9 cellular contexts compared by ENCODE assay signal in genomic region chr7:1925973-1926907, GRCh38.
DNase-seq lines count a peak whose midpoint lies in the region; ATAC-seq, FAIRE-seq and TF ChIP-seq lines count a peak whose summit lies in the region.
"Had no signal": no experiment of that assay in that cellular context is flagged by ENCODE, and none has a peak within 500 bp of the region (broad histone marks: within the 10 kb centered on the region; RNA-seq: fewer than 3 reads in every experiment).

No MANE protein-coding gene starts in this region.

- H4K8ac ChIP-seq in mesenchymal stem cell (ENCODE audit: low read length), result no peak overlapping the region

- H2AK5ac ChIP-seq in mesenchymal stem cell (ENCODE audit: low read length, severe bottlenecking), result no peak overlapping the region

- 78% methylated on average over 14 of the region's 14 CpGs for WGBS in mesenchymal stem cell
- 66 to 82% (median 74%) methylated on average over 14 of the region's 14 CpGs for WGBS in small intestine, 3 donors

- H3K27ac ChIP-seq in CD4-positive, alpha-beta memory T cell (ENCODE audit: low read depth, low read length), result peak overlapping the region; percentile 20
- H3K27ac ChIP-seq in mesenchymal stem cell (ENCODE audit: low read length, poor library complexity, severe bottlenecking) (no peak overlapping the region), small intestine (ENCODE audit: low read depth in 1 of 2, low read length in 1 of 2) (no peak overlapping the region)

- DNase-seq in CD4-positive, alpha-beta memory T cell, result peak; percentile 69 to 82 (median 73)
- DNase-seq in Jurkat, Clone E6-1 (ENCODE audit: low read depth, low spot score), result peak; percentile 92
- peak; percentile 69 for DNase-seq in activated CD4-positive, alpha-beta T cell treated with anti-CD3 and anti-CD28 coated beads, Interleukin-2, amount 10 ng/mL, durations not matched to agents 7 days and 5 days
- DNase-seq in immature natural killer cell (no peak), mesenchymal stem cell (no peak), small intestine (no peak), mucosa of descending colon (no peak)
- DNase-seq: occipital lobe had no signal

- H2BK120ac ChIP-seq in mesenchymal stem cell (ENCODE audit: low read depth, low read length), result no peak overlapping the region

- H3K4me1 ChIP-seq in CD4-positive, alpha-beta memory T cell (ENCODE audit: insufficient read depth, low read length), result peaks cover 68% of the 10 kb centered on the region
- H3K4me1 ChIP-seq in mesenchymal stem cell (ENCODE audit: control insufficient read depth, insufficient read depth, low read depth, low read length) (peaks cover 8% of the 10 kb centered on the region), small intestine (ENCODE audit: control insufficient read depth in 2 of 2, insufficient read depth in 1 of 2, low read depth in 1 of 2, low read length in 1 of 2) (no peaks in the 10 kb centered on the region), mucosa of descending colon (ENCODE audit: low read depth) (peaks cover 8% of the 10 kb centered on the region)

- peak overlapping the region; percentile 50 to 79 (median 62) for H3K4me3 Mint-ChIP-seq in CD4-positive, alpha-beta memory T cell
- peak overlapping the region; percentile 43 for H3K4me3 Mint-ChIP-seq in activated CD4-positive, alpha-beta T cell treated with anti-CD3 and anti-CD28 coated beads, Interleukin-2, amount 10 ng/mL, durations not matched to agents 7 days and 5 days
- peak overlapping the region; percentile 0 to 55 (median 32) for H3K4me3 Mint-ChIP-seq in immature natural killer cell

- H3K36me3 ChIP-seq in CD4-positive, alpha-beta memory T cell (ENCODE audit: insufficient read depth, low read length), result no peaks in the 10 kb centered on the region
- peaks cover 0 to 24% of the 10 kb centered on the region in 2 experiments for H3K36me3 ChIP-seq in mesenchymal stem cell (ENCODE audit: control insufficient read depth in 1 of 2, insufficient read depth in 2 of 2, low read depth in 1 of 2, low read length in 2 of 2)
- H3K36me3 ChIP-seq in small intestine (ENCODE audit: control insufficient read depth in 2 of 2, insufficient read depth in 2 of 2, low read length in 2 of 2), result no peaks in the 10 kb centered on the region
- H3K36me3 ChIP-seq in mucosa of descending colon (ENCODE audit: low read depth), result no peaks in the 10 kb centered on the region

- no peak overlapping the region for H3K18ac ChIP-seq in mesenchymal stem cell (ENCODE audit: low read depth in 1 of 2, low read length in 2 of 2)

- TF ChIP-seq CTCF in mucosa of descending colon (IDR thresholded peaks at IDR 0.05), result no peak

- H2BK15ac ChIP-seq in mesenchymal stem cell (ENCODE audit: low read depth, poor library complexity, severe bottlenecking), result no peak overlapping the region

- H3K14ac ChIP-seq in mesenchymal stem cell (ENCODE audit: low read length in 2 of 2), result no peak overlapping the region

- FAIRE-seq in small intestine (lab: Jason Lieb, UNC), result no peak

- H3K4me2 ChIP-seq in mesenchymal stem cell (ENCODE audit: low read length, poor library complexity, severe bottlenecking), result no peak overlapping the region

- intact Hi-C loops in CD4-positive, alpha-beta memory T cell (cut with micrococcal nuclease), result loop anchor here (1.0 kb wide), 1 partner anchor 14 kb away; no protein-coding TSS in a partner anchor
- intact Hi-C loops in mucosa of descending colon (cut with DNase I, micrococcal nuclease), result no loop called here

- no peaks in the 10 kb centered on the region for H3K9me3 ChIP-seq in CD4-positive, alpha-beta memory T cell (ENCODE audit: control insufficient read depth in 1 of 2, low read length in 2 of 2)
- H3K9me3 ChIP-seq in mesenchymal stem cell (ENCODE audit: control insufficient read depth, low read length) (no peaks in the 10 kb centered on the region), small intestine (ENCODE audit: control insufficient read depth, low read depth) (no peaks in the 10 kb centered on the region), mucosa of descending colon (no peaks in the 10 kb centered on the region)

- H3K79me1 ChIP-seq in mesenchymal stem cell (replicated peaks; ENCODE audit: low read length, poor library complexity, severe bottlenecking), result peaks cover 10% of the 10 kb centered on the region

- peaks cover 51 to 73% (median 61%) of the 10 kb centered on the region in 4 donors for H3K4me1 Mint-ChIP-seq in CD4-positive, alpha-beta memory T cell
- peaks cover 70% of the 10 kb centered on the region for H3K4me1 Mint-ChIP-seq in activated CD4-positive, alpha-beta T cell treated with anti-CD3 and anti-CD28 coated beads, Interleukin-2, amount 10 ng/mL, durations not matched to agents 7 days and 5 days
- H3K4me1 Mint-ChIP-seq in immature natural killer cell, result peaks cover 55% of the 10 kb centered on the region in 2 donors

- H3K4me3 ChIP-seq in CD4-positive, alpha-beta memory T cell (ENCODE audit: low read length in 2 of 2), result peak overlapping the region in 1 of 2 donors; percentile 13
- H3K4me3 ChIP-seq in Jurkat, Clone E6-1 (ENCODE audit: low read length), result no peak overlapping the region; the same call in 1 of the 2 replicates
- H3K4me3 ChIP-seq in mesenchymal stem cell (ENCODE audit: insufficient read depth in 1 of 2, low read depth in 1 of 2, low read length in 2 of 2) (no peak overlapping the region), small intestine (ENCODE audit: low read depth in 1 of 2, low read length in 2 of 2) (no peak overlapping the region), mucosa of descending colon (no peak overlapping the region)

- no peaks in the 10 kb centered on the region for H3K27me3 Mint-ChIP-seq in CD4-positive, alpha-beta memory T cell
- peaks cover 19% of the 10 kb centered on the region for H3K27me3 Mint-ChIP-seq in activated CD4-positive, alpha-beta T cell treated with anti-CD3 and anti-CD28 coated beads, Interleukin-2, amount 10 ng/mL, durations not matched to agents 7 days and 5 days
- H3K27me3 Mint-ChIP-seq in immature natural killer cell (ENCODE audit: low read depth in 3 of 3), result peaks cover 0 to 3% (median 1%) of the 10 kb centered on the region in 3 donors

- ATAC-seq in HG03571 (IDR thresholded peaks at IDR 0.05; ENCODE audit: unreplicated experiment), result no peak
- ATAC-seq in mucosa of descending colon, result no peak

- H3K36me3 Mint-ChIP-seq in CD4-positive, alpha-beta memory T cell, result peaks cover under 1 to 9% of the 10 kb centered on the region in 2 donors
- H3K36me3 Mint-ChIP-seq in activated CD4-positive, alpha-beta T cell treated with anti-CD3 and anti-CD28 coated beads, Interleukin-2, amount 10 ng/mL, durations not matched to agents 7 days and 5 days (ENCODE audit: low read depth), result peaks cover 38% of the 10 kb centered on the region
- H3K36me3 Mint-ChIP-seq in immature natural killer cell, result peaks cover 3 to 31% (median 12%) of the 10 kb centered on the region in 3 donors

- no peak overlapping the region for H4K91ac ChIP-seq in mesenchymal stem cell (ENCODE audit: low read length)

- POLR2A ChIA-PET in CD4-positive, alpha-beta memory T cell (lab: Charles Lee; ENCODE audit: partially characterized antibody), result interaction anchor here (0.8 to 5.4 kb wide), 3 partner anchors 13 to 25 kb away, joined by 4 to 102 read pairs (median 5); no protein-coding TSS in a partner anchor
- POLR2A ChIA-PET in activated CD4-positive, alpha-beta T cell treated with anti-CD3 and anti-CD28 coated beads, Interleukin-2, amount 10 ng/mL, durations not matched to agents 7 days and 5 days (lab: Charles Lee), result no interaction called here

- H3K27me3 ChIP-seq in CD4-positive, alpha-beta memory T cell (ENCODE audit: insufficient read depth, low read length), result no peaks in the 10 kb centered on the region
- no peaks in the 10 kb centered on the region for H3K27me3 ChIP-seq in mesenchymal stem cell (ENCODE audit: control insufficient read depth in 1 of 2, insufficient read depth in 1 of 2, low read length in 2 of 2)
- no peaks in the 10 kb centered on the region for H3K27me3 ChIP-seq in small intestine (ENCODE audit: control insufficient read depth in 2 of 2, insufficient read depth in 2 of 2, low read length in 2 of 2)

- no peak overlapping the region for H2BK5ac ChIP-seq in mesenchymal stem cell (ENCODE audit: low read depth, low read length, poor library complexity, severe bottlenecking)

- no peak overlapping the region for H3K23ac ChIP-seq in mesenchymal stem cell (ENCODE audit: low read length in 2 of 2)

- no peak overlapping the region for H3K4ac ChIP-seq in mesenchymal stem cell (ENCODE audit: low read depth in 1 of 2, low read length in 2 of 2)

- H3K27ac Mint-ChIP-seq in CD4-positive, alpha-beta memory T cell, result peak overlapping the region; percentile 45 to 96 (median 92)
- H3K27ac Mint-ChIP-seq in activated CD4-positive, alpha-beta T cell treated with anti-CD3 and anti-CD28 coated beads, Interleukin-2, amount 10 ng/mL, durations not matched to agents 7 days and 5 days, result peak overlapping the region; percentile 85
- H3K27ac Mint-ChIP-seq in immature natural killer cell, result peak overlapping the region in 5 of 6 donors; percentile 13 to 77 (median 27)

- H2BK12ac ChIP-seq in mesenchymal stem cell (ENCODE audit: low read length in 2 of 2), result no peak overlapping the region

- H3K9ac ChIP-seq in mesenchymal stem cell (ENCODE audit: low read length), result no peak overlapping the region

- no peak overlapping the region for H2AFZ ChIP-seq in mesenchymal stem cell (ENCODE audit: low read depth, low read length)

- CTCF ChIA-PET in CD4-positive, alpha-beta memory T cell (lab: Charles Lee; ENCODE audit: partially characterized antibody), result interaction anchor here (1.5 to 2.2 kb wide), 4 partner anchors 12 to 44 kb away, joined by 3 to 14 read pairs (median 5); no protein-coding TSS in a partner anchor
- CTCF ChIA-PET in activated CD4-positive, alpha-beta T cell treated with anti-CD3 and anti-CD28 coated beads, Interleukin-2, amount 10 ng/mL, durations not matched to agents 7 days and 5 days (lab: Charles Lee), result interaction anchor here (0.6 to 1.4 kb wide), 3 partner anchors 13 to 112 kb away, joined by 3 to 4 read pairs (median 3); no protein-coding TSS in a partner anchor

- no peaks in the 10 kb centered on the region for H3K9me3 Mint-ChIP-seq in CD4-positive, alpha-beta memory T cell
- H3K9me3 Mint-ChIP-seq in activated CD4-positive, alpha-beta T cell treated with anti-CD3 and anti-CD28 coated beads, Interleukin-2, amount 10 ng/mL, durations not matched to agents 7 days and 5 days, result no peaks in the 10 kb centered on the region
- H3K9me3 Mint-ChIP-seq in immature natural killer cell, result no peaks in the 10 kb centered on the region

Comparison
In these comparisons a context has a peak if more than half of its experiments do, and no peak if none do; other contexts are left out.
1. DNase-seq: peak in CD4-positive, alpha-beta memory T cell (5 of 5), Jurkat, Clone E6-1 (single experiment) and activated CD4-positive, alpha-beta T cell treated with anti-CD3 and anti-CD28 coated beads, Interleukin-2, amount 10 ng/mL, durations not matched to agents 7 days and 5 days (single experiment); none in immature natural killer cell (0 of 3), mesenchymal stem cell (single experiment), small intestine (single experiment) and mucosa of descending colon (0 of 3).
2. H3K27ac Mint-ChIP-seq: peak in every context shown above with its lines; median percentile 92 in CD4-positive, alpha-beta memory T cell; 85 in activated CD4-positive, alpha-beta T cell treated with anti-CD3 and anti-CD28 coated beads, Interleukin-2, amount 10 ng/mL, durations not matched to agents 7 days and 5 days; 27 in immature natural killer cell.
3. Peak in every context shown above with its lines, with median percentiles within 50 percentile points of each other: H3K4me3 Mint-ChIP-seq.